ENCODE assay signal across 8 cellular contexts in genomic region chr16:27203429-27204231, GRCh38. TPM values are rescaled to one million over a fixed set of nuclear protein-coding genes. Genes with fewer than 3 reads are reported as not detected.
DNase-seq lines count a peak whose midpoint lies in the region; ATAC-seq and TF ChIP-seq lines count a peak whose summit lies in the region.

KDM8 (plus strand) TSS chr16:27203526; CDS start chr16:27210124, 6,598 bp downstream.

- peaks cover 3% of the 10 kb centered on the region for H3K9me3 Mint-ChIP-seq in progenitor cell of endocrine pancreas (ENCODE audit: low read depth)

- H3K27me3 Mint-ChIP-seq in progenitor cell of endocrine pancreas, result no peaks in the 10 kb centered on the region

- peaks cover 17% of the 10 kb centered on the region for H3K4me1 ChIP-seq in left ventricle myocardium inferior
- H3K4me1 ChIP-seq in urinary bladder (ENCODE audit: insufficient read depth), result no peaks in the 10 kb centered on the region

- H3K4me3 Mint-ChIP-seq in progenitor cell of endocrine pancreas (ENCODE audit: low read depth), result peak within 1 kb of the TSS; percentile 98

- peak; percentile 91 for ATAC-seq in HG02870 (IDR thresholded peaks at IDR 0.05; ENCODE audit: unreplicated experiment)

- no peaks in the 10 kb centered on the region for H3K9me3 ChIP-seq in left ventricle myocardium inferior (replicated peaks)

- H3K36me3 Mint-ChIP-seq in progenitor cell of endocrine pancreas (ENCODE audit: insufficient read depth), result no peaks in the 10 kb centered on the region

- H3K4me3 ChIP-seq in left ventricle myocardium inferior, result peak within 1 kb of the TSS; percentile 83
- H3K4me3 ChIP-seq in urinary bladder (ENCODE audit: low read depth, low read length), result peak within 1 kb of the TSS; percentile 53

- no peaks in the 10 kb centered on the region for H3K36me3 ChIP-seq in left ventricle myocardium inferior
- H3K36me3 ChIP-seq in urinary bladder (ENCODE audit: insufficient read depth), result no peaks in the 10 kb centered on the region

- TF ChIP-seq CTCF in GM13976 (IDR thresholded peaks at IDR 0.05; ENCODE audit: borderline replicate concordance, control extremely low read depth, extremely low read depth, insufficient read depth, missing control alignments), result no peak
- no peak for TF ChIP-seq CTCF in left ventricle myocardium inferior (IDR thresholded peaks at IDR 0.05; ENCODE audit: borderline replicate concordance)
- TF ChIP-seq CTCF in progenitor cell of endocrine pancreas (IDR thresholded peaks at IDR 0.05; ENCODE audit: unreplicated experiment), result no peak

- under 1% methylated on average over 69 of the region's 69 CpGs for WGBS in urinary bladder

- in situ Hi-C loops in GM13976 (cut with MboI; ENCODE audit: low sequenced_read_pairs, unreplicated experiment), result no loop called here

- DNase-seq in GM13976 (ENCODE audit: low spot score) (peak; percentile 99), NCI-H146 treated with DMSO at 0.1 percent for 48 hours (lab: John Stamatoyannopoulos, UW; ENCODE audit: unreplicated experiment) (peak; percentile 99), amniotic stem cell (lab: John Stamatoyannopoulos, UW) (peak; percentile 99), left ventricle myocardium inferior (peak; percentile 99), progenitor cell of endocrine pancreas (ENCODE audit: low spot score, unreplicated experiment) (peak; percentile 98)

- peaks cover 8% of the 10 kb centered on the region for H3K4me1 Mint-ChIP-seq in progenitor cell of endocrine pancreas (ENCODE audit: low read depth)

- H3K27me3 ChIP-seq in left ventricle myocardium inferior (ENCODE audit: low read depth), result no peaks in the 10 kb centered on the region

- intact Hi-C loops in T-helper 1 cell treated with Interleukin-12 subunit alpha and Interleukin-12 subunit beta and Interleukin-4 antibody, amounts not matched to agents 30 ng/mL and 1 ng/mL, for 36 hours (cut with micrococcal nuclease), result loop anchor here (1.0 kb wide), 7 partner anchors 24 to 347 kb away; partner anchors contain the start of genes IL21R, KATNIP and NSMCE1
- intact Hi-C loops in left ventricle myocardium inferior (cut with micrococcal nuclease), result no loop called here

- H3K27ac Mint-ChIP-seq in progenitor cell of endocrine pancreas, result peak within 1 kb of the TSS; percentile 100

- H3K27ac ChIP-seq in left ventricle myocardium inferior (replicated peaks), result peak within 1 kb of the TSS; percentile 99
- peak within 1 kb of the TSS; percentile 96 for H3K27ac ChIP-seq in urinary bladder (ENCODE audit: low read depth)

RNA-seq across cellular contexts. Expression of gene KDM8, which starts in this region (rescaled TPM):
- 17.2 and 18.9 TPM in 2 replicates for total RNA-seq in T-helper 1 cell treated with Interleukin-12 subunit alpha and Interleukin-12 subunit beta and Interleukin-4 antibody, amounts not matched to agents 30 ng/mL and 1 ng/mL, for 36 hours
- total RNA-seq in left ventricle myocardium inferior (3.2 TPM), progenitor cell of endocrine pancreas (12.5 and 14.4 TPM in 2 replicates), urinary bladder (3.3 TPM)
- 4.4 TPM for polyA plus RNA-seq in urinary bladder

Comparison
In these comparisons a context has a peak if more than half of its experiments do, and no peak if none do; other contexts are left out.
1. Peak in every context shown above with its lines: DNase-seq, ATAC-seq, H3K4me3 ChIP-seq and H3K27ac ChIP-seq.